In the genomic region with DNA sequence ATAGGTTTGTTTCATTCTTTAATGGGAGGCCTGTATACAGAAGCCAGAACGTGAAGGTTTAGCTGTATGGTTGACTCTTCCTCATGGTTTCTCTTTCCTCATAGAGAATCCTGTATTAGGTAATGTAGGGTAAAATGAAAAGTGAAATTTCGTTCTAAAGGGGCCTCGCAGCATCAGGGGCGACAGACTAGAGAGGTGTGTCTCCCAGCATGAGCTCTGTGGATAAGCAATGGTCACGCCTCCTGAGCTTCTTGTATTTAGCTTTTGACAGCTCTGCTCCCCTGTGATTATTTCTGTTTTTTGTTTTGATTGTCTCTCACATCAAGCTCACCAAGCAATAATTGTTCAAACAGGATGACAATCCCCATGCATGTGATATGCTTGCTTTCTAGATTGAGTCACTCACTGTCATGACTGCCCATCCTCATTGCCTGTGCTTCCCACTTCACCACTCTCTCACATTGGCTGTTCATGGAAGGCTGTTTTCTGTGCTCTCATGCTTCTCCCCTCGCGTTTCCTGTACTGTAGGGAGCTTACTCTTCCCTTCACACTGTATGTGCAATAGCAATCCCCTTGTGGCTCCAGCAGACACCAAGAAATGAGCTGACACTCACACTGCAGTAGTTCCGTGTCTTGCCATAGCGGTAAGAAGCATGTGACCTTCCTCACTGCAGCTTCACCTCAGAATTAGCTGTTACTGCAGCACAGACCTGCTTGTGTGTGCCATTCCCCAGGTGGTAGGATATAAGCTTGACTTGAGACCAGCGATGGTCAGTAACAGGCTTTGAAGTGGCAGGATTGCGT, we compare ENCODE assay signal across 1 cellular context.
TF ChIP-seq lines count a peak whose summit lies in the region.

No MANE protein-coding gene starts in this region.

TF ChIP-seq in HepG2, 621 proteins besides CTCF, POLR2A, EP300 and RAD21:
- TF ChIP-seq ZMYM3 (CRISPR knock-in tag; IDR thresholded peaks at IDR 0.05): no peak
